Comparison of ENCODE assay signal across 8 cellular contexts in the genomic region with DNA sequence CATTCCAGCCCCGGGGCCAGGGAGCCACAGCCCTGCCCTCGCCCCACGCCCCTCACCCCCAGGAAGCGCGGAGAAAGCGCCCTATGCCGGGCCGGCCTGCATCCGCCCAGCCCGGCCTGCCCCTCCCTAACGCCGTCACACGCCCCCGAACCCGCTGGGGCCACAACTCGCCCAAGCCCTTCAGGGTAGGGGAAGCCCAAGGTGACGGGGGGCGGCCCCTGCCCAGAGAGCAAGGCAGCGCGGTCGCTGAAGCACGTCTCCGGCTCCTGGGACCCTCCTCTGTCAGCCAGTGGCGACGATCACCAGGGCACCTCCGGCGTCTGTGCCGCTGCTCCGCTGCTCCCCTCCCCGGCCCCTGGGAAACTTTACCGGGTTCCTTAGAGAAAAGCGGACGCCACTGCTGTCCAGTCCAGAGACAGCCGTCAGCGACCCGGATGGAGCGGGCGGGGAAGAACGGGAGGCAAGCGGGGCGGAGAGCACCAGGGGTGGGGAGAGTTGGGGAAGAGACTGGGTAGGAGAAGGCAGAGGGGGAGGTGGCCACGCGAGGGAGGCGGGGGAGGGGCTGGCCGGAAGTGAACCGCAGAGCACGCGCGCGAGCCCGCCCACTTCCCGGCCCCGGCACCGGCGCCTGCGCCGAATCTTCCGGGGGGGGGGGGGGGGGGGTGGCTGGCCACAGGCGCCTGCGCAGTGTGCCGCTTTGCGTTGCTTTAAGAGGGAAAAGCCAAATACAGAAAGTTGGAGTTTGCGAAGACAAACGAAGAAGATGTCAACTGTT. TPM values are rescaled to one million over a fixed set of nuclear protein-coding genes. Genes with fewer than 3 reads are reported as not detected.
DNase-seq lines count a peak whose midpoint lies in the region; ATAC-seq, FAIRE-seq and TF ChIP-seq lines count a peak whose summit lies in the region.

A gene with protein sequence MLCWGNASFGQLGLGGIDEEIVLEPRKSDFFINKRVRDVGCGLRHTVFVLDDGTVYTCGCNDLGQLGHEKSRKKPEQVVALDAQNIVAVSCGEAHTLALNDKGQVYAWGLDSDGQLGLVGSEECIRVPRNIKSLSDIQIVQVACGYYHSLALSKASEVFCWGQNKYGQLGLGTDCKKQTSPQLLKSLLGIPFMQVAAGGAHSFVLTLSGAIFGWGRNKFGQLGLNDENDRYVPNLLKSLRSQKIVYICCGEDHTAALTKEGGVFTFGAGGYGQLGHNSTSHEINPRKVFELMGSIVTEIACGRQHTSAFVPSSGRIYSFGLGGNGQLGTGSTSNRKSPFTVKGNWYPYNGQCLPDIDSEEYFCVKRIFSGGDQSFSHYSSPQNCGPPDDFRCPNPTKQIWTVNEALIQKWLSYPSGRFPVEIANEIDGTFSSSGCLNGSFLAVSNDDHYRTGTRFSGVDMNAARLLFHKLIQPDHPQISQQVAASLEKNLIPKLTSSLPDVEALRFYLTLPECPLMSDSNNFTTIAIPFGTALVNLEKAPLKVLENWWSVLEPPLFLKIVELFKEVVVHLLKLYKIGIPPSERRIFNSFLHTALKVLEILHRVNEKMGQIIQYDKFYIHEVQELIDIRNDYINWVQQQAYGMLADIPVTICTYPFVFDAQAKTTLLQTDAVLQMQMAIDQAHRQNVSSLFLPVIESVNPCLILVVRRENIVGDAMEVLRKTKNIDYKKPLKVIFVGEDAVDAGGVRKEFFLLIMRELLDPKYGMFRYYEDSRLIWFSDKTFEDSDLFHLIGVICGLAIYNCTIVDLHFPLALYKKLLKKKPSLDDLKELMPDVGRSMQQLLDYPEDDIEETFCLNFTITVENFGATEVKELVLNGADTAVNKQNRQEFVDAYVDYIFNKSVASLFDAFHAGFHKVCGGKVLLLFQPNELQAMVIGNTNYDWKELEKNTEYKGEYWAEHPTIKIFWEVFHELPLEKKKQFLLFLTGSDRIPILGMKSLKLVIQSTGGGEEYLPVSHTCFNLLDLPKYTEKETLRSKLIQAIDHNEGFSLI (minus strand): TSS at position 509 of the 775 bp plus-strand sequence. CDS start 2,175 bp downstream, outside the sequence.

- H3K36me3 ChIP-seq in ascending aorta, result peaks cover under 1 to 1% of the 10 kb centered on the region in 2 donors

- peak within 1 kb of the TSS; percentile 96 for H3K4me3 Mint-ChIP-seq in T-helper 2 cell treated with Interferon-gamma antibody and Interleukin-4, amounts not matched to agents 5 μg/mL and 100 μg/mL, for 36 hours

- FAIRE-seq in urothelium cell line (lab: Jason Lieb, UNC), result peak; percentile 92

- peak; percentile 61 for TF ChIP-seq POLR2A in GM15510 (IDR thresholded peaks at IDR 0.05; ENCODE audit: borderline replicate concordance, extremely low read depth, insufficient read length)

- no peaks in the 10 kb centered on the region for H3K9me3 Mint-ChIP-seq in T-helper 2 cell treated with Interferon-gamma antibody and Interleukin-4, amounts not matched to agents 5 μg/mL and 100 μg/mL, for 36 hours

- H3K4me1 ChIP-seq in ascending aorta (peaks cover 0 to 6% of the 10 kb centered on the region in 2 donors), right cardiac atrium (ENCODE audit: control insufficient read depth, insufficient read depth, low read length) (peaks cover 3% of the 10 kb centered on the region)

- DNase-seq in NCI-H1417 treated with DMSO at 0.1 percent for 48 hours (lab: John Stamatoyannopoulos, UW) (peak; percentile 27), ascending aorta (ENCODE audit: low spot score in 2 of 2) (peak; percentile 72 to 97), right cardiac atrium (peak; percentile 94 to 98 (median 98)), pulmonary artery endothelial cell (ENCODE audit: low read depth, low spot score) (peak; percentile 71), urothelium cell line (ENCODE audit: low spot score) (peak; percentile 98)
- DNase-seq in T-helper 2 cell treated with Interferon-gamma antibody and Interleukin-4, amounts not matched to agents 5 μg/mL and 100 μg/mL, for 36 hours (ENCODE audit: low spot score), result peak; percentile 84

- peak within 1 kb of the TSS; percentile 91 for H3K27ac Mint-ChIP-seq in T-helper 2 cell treated with Interferon-gamma antibody and Interleukin-4, amounts not matched to agents 5 μg/mL and 100 μg/mL, for 36 hours

- H3K9me3 ChIP-seq in ascending aorta (no peaks in the 10 kb centered on the region), right cardiac atrium (ENCODE audit: control insufficient read depth, low read length) (no peaks in the 10 kb centered on the region)

- H3K4me1 Mint-ChIP-seq in T-helper 2 cell treated with Interferon-gamma antibody and Interleukin-4, amounts not matched to agents 5 μg/mL and 100 μg/mL, for 36 hours (ENCODE audit: low read depth), result peaks cover 45% of the 10 kb centered on the region

- no peaks in the 10 kb centered on the region for H3K27me3 Mint-ChIP-seq in T-helper 2 cell treated with Interferon-gamma antibody and Interleukin-4, amounts not matched to agents 5 μg/mL and 100 μg/mL, for 36 hours (ENCODE audit: low read depth)

- peak within 1 kb of the TSS; percentile 87 to 99 for H3K4me3 ChIP-seq in ascending aorta
- peak within 1 kb of the TSS; percentile 53 for H3K4me3 ChIP-seq in right cardiac atrium (ENCODE audit: low read length)

- under 1% methylated on average over 61 of the region's 64 CpGs for WGBS in right cardiac atrium

- ATAC-seq in HG02763 (IDR thresholded peaks at IDR 0.05; ENCODE audit: unreplicated experiment) (peak; percentile 91), right cardiac atrium (peak; percentile 99)

- H3K27ac ChIP-seq in ascending aorta, result peak within 1 kb of the TSS; percentile 99 to 100
- H3K27ac ChIP-seq in right cardiac atrium (ENCODE audit: low read length), result peak within 1 kb of the TSS; percentile 83

- intact Hi-C loops in ascending aorta (cut with DNase I) (loop anchor here (2.0 to 5.0 kb wide), 7 partner anchors 80 to 827 kb away; a partner anchor contains a TSS), right cardiac atrium (cut with DNase I) (loop anchor here in 1 of 4 donors (5.0 kb wide), 1 partner anchor 82 kb away; no protein-coding TSS in a partner anchor)

- H3K27me3 ChIP-seq in ascending aorta, result no peaks in the 10 kb centered on the region
- no peaks in the 10 kb centered on the region for H3K27me3 ChIP-seq in right cardiac atrium (ENCODE audit: control insufficient read depth, insufficient read depth)

- TF ChIP-seq CTCF in ascending aorta (IDR thresholded peaks at IDR 0.05), result no peak

- peaks cover 22% of the 10 kb centered on the region for H3K36me3 Mint-ChIP-seq in T-helper 2 cell treated with Interferon-gamma antibody and Interleukin-4, amounts not matched to agents 5 μg/mL and 100 μg/mL, for 36 hours (ENCODE audit: low read depth)

RNA-seq across cellular contexts. Expression of the gene that starts here (rescaled TPM):
- total RNA-seq in ascending aorta (15.0 TPM), right cardiac atrium (10 to 100 TPM; 33.2 to 37.0 (median 34.5) TPM), pulmonary artery endothelial cell (42.5 and 70.2 TPM in 2 replicates)
- polyA plus RNA-seq in right cardiac atrium, result 14.0 TPM

Comparison
In these comparisons a context has a peak if more than half of its experiments do, and no peak if none do; other contexts are left out.
1. Peak in every context shown above with its lines: DNase-seq, ATAC-seq, H3K4me3 ChIP-seq and H3K27ac ChIP-seq.
2. DNase-seq: peak in every context shown above with its lines; median percentile 98 in right cardiac atrium; 98 in urothelium cell line; 84 in ascending aorta; 84 in T-helper 2 cell treated with Interferon-gamma antibody and Interleukin-4, amounts not matched to agents 5 μg/mL and 100 μg/mL, for 36 hours; 71 in pulmonary artery endothelial cell; 27 in NCI-H1417 treated with DMSO at 0.1 percent for 48 hours.